ENCODE assay signal across 1 cellular context in the genomic region with DNA sequence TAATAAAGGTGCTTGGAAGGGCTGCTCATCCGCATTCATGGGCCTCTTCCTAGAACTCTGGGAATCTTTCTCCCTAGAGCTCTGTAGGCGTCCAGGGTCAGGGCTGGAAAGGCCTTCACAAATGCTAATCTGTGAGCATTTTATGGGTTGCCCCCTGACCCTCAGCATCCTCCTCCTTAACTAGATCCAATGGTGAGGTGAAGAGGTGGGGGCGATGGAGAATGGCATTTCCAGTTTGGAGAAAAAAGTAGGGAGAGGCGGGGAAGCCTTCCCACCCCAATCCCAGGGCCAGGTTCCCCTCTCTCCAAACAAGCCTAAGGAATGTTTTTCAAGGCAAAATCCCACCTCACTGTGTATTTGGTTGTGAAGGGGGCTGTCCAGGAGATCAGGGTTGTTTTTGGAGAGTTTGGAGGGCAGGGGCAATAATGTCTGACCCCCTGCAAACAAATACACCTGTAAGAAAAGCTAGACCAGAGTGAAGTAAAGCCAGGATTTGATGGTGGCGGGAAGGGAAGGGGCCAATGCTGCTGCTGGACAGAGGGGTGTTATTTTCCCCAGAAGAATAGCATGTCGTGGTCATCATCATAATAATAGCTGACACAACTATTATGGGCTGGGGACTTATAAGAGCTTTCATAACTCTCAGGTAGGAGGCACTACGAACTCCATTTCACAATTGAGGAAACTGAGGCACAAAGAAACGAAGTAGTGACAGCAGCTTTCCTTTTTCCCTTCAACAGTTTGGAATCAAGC.
TF ChIP-seq lines count a peak whose summit lies in the region.

No MANE protein-coding gene starts in this region.

TF ChIP-seq in HCT116, 20 proteins besides CTCF, POLR2A, EP300 and RAD21:
- no peak for TF ChIP-seq ELF1 (IDR thresholded peaks at IDR 0.05; ENCODE audit: borderline replicate concordance, low read depth)
- no peak for TF ChIP-seq SRF (IDR thresholded peaks at IDR 0.05; ENCODE audit: low read depth)
- no peak for TF ChIP-seq POLR2AphosphoS5 (IDR thresholded peaks at IDR 0.05; ENCODE audit: low read depth, low read length)
- TF ChIP-seq EZH2phosphoT487 (IDR thresholded peaks at IDR 0.05; ENCODE audit: borderline replicate concordance), result no peak
- TF ChIP-seq TCF7L2 (IDR thresholded peaks at IDR 0.05; ENCODE audit: borderline replicate concordance, extremely low read depth, insufficient read depth, insufficient read length), result no peak
